In the genomic region with DNA sequence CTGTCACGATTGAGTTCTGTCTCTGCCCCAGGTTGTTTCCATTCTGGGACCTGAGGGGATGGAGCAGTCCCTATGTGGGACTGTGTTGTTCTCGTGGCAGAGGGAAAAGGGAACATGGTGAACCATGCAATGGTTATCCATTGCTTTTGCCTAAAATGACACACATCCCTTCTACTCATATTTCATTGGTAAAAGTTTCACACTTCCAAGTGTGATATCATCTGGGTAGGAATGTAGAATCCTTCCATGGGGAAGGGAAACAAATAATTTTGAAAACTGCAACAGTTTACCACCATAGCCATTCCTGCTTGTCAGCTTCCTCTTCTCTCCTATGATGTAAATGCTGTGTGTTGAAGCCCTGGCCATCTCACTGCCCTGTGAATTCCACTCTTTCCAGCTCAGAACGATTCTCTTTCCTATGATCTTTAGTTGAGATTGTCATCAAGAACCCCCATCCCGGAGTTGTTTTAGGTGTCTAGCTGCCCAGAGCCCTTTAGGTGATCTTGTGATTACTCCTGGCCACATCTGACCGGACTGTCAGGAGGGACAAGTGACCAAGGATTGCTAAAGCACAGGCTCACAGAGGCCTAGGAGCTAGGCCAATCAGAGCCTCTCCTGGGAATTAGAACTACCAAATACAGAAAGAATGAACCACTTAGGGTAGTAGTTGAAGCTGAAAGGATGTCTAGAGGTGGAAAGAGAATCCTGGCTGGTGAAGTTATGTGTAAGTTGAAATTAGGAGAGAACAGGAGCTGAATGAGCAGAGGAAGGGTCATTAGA, we compare ENCODE assay signal across 16 cellular contexts.
DNase-seq lines count a peak whose midpoint lies in the region; ATAC-seq and TF ChIP-seq lines count a peak whose summit lies in the region.
"Had no signal": no experiment of that assay in that cellular context is flagged by ENCODE, and none has a peak within 500 bp of the region (broad histone marks: within the 10 kb centered on the region; RNA-seq: fewer than 3 reads in every experiment).

No MANE protein-coding gene starts in this region.

- H3K4me3 Mint-ChIP-seq in Caco-2 (ENCODE audit: unreplicated experiment) (no peak overlapping the region), endodermal cell (no peak overlapping the region), progenitor cell of endocrine pancreas (ENCODE audit: low read depth) (no peak overlapping the region)
- H3K4me3 Mint-ChIP-seq: activated CD4-positive, alpha-beta T cell treated with anti-CD3 and anti-CD28 coated beads for 36 hours; CD4-positive, alpha-beta memory T cell; mesothelial cell of epicardium had no signal

- WGBS in IMR-90 (ENCODE audit: extremely low coverage in 2 of 2, insufficient read length in 1 of 2), 2 experiments: 80% methylated on average over 2 of the region's 5 CpGs; no CpG with 5 or more reads in 1 of the 2 experiments
- WGBS in esophagus, 2 donors: 83 to 88% methylated on average over 5 of the region's 5 CpGs
- WGBS in endodermal cell (ENCODE audit: insufficient coverage in 1 of 2, insufficient read length in 1 of 2), 2 experiments: 84 to 94% methylated on average over 5 of the region's 5 CpGs

- no peaks in the 10 kb centered on the region for H3K27me3 Mint-ChIP-seq in Caco-2 (ENCODE audit: insufficient read depth, unreplicated experiment)
- H3K27me3 Mint-ChIP-seq in endodermal cell (ENCODE audit: insufficient read depth): no peaks in the 10 kb centered on the region
- H3K27me3 Mint-ChIP-seq in progenitor cell of endocrine pancreas: no peaks in the 10 kb centered on the region
- H3K27me3 Mint-ChIP-seq: activated CD4-positive, alpha-beta T cell treated with anti-CD3 and anti-CD28 coated beads for 36 hours; CD4-positive, alpha-beta memory T cell had no signal

- in situ Hi-C loops in IMR-90 (cut with MboI; ENCODE audit: low sequenced_read_pairs): no loop called here

- H3K9me3 Mint-ChIP-seq in Caco-2 (ENCODE audit: unreplicated experiment): no peaks in the 10 kb centered on the region
- no peaks in the 10 kb centered on the region for H3K9me3 Mint-ChIP-seq in endodermal cell
- H3K9me3 Mint-ChIP-seq in progenitor cell of endocrine pancreas (ENCODE audit: low read depth): no peaks in the 10 kb centered on the region
- H3K9me3 Mint-ChIP-seq: mesothelial cell of epicardium had no signal

- BruUV-seq in Caco-2 (replicated peaks; lab: Mats Ljungman, UMichigan) (no TSS peak), IMR-90 (replicated peaks; lab: Mats Ljungman, UMichigan) (no TSS peak)

- H3K27me3 ChIP-seq in Caco-2 (replicated peaks; ENCODE audit: control insufficient read depth, insufficient read depth, low read length) (no peaks in the 10 kb centered on the region), IMR-90 (ENCODE audit: control insufficient read depth, insufficient read depth, low read length) (no peaks in the 10 kb centered on the region), esophagus (ENCODE audit: control insufficient read depth in 1 of 2, insufficient read depth in 2 of 2, low read length in 2 of 2) (no peaks in the 10 kb centered on the region), endodermal cell (ENCODE audit: control insufficient read depth, insufficient read depth, low read length, poor library complexity, severe bottlenecking) (no peaks in the 10 kb centered on the region)

- H3K14ac ChIP-seq in IMR-90 (replicated peaks; ENCODE audit: low read depth, low read length): peak overlapping the region; percentile 46; the same call in 1 of the 2 replicates

- no peak for TF ChIP-seq POLR2A in IMR-90 (IDR thresholded peaks at IDR 0.05; ENCODE audit: low read depth, low read length)

- H3K36me3 Mint-ChIP-seq in Caco-2 (ENCODE audit: insufficient read depth, unreplicated experiment) (no peaks in the 10 kb centered on the region), endodermal cell (ENCODE audit: low read depth) (no peaks in the 10 kb centered on the region), progenitor cell of endocrine pancreas (ENCODE audit: insufficient read depth) (no peaks in the 10 kb centered on the region)
- H3K36me3 Mint-ChIP-seq: mesothelial cell of epicardium had no signal

- peak overlapping the region; percentile 25; the same call in 1 of the 2 replicates for H2BK120ac ChIP-seq in IMR-90 (ENCODE audit: low read depth, low read length)

- H3K4ac ChIP-seq in IMR-90 (ENCODE audit: low read depth, low read length): no peak overlapping the region

- no peaks in the 10 kb centered on the region for H3K9me1 ChIP-seq in IMR-90 (ENCODE audit: insufficient read depth, low read length)

- peak overlapping the region; percentile 3; the same call in 1 of the 3 replicates for H2BK15ac ChIP-seq in IMR-90 (ENCODE audit: low read depth, low read length)

- peak; percentile 66 for ATAC-seq in IMR-90 (ENCODE audit: low read depth)
- peak; percentile 61 for ATAC-seq in sciatic nerve
- ATAC-seq in GM18519 (IDR thresholded peaks at IDR 0.05; ENCODE audit: low FRiP score, unreplicated experiment): no peak
- ATAC-seq: activated CD4-positive, alpha-beta T cell treated with anti-CD3 and anti-CD28 coated beads for 36 hours had no signal

- H3K36me3 ChIP-seq in Caco-2 (ENCODE audit: control insufficient read depth, insufficient read depth, low read length): no peaks in the 10 kb centered on the region
- H3K36me3 ChIP-seq in IMR-90 (ENCODE audit: control insufficient read depth, insufficient read depth, low read length): no peaks in the 10 kb centered on the region
- H3K36me3 ChIP-seq in esophagus (ENCODE audit: control insufficient read depth in 2 of 2, insufficient read depth in 2 of 2, low read length in 1 of 2): peaks cover 0 to 2% of the 10 kb centered on the region in 2 donors
- no peaks in the 10 kb centered on the region for H3K36me3 ChIP-seq in endodermal cell (ENCODE audit: control insufficient read depth, insufficient read depth, low read length)

- TF ChIP-seq RAD21 in IMR-90 (IDR thresholded peaks at IDR 0.05; ENCODE audit: low read length): no peak

- no peaks in the 10 kb centered on the region for H3K79me1 ChIP-seq in IMR-90 (ENCODE audit: low read depth in 1 of 2, low read length in 2 of 2)

- no peak overlapping the region for H2AFZ ChIP-seq in IMR-90 (replicated peaks; ENCODE audit: low read length, poor library complexity)

- CTCF ChIA-PET in Caco-2 (lab: Charles Lee): no interaction called here
- CTCF ChIA-PET in IMR-90 (lab: Yijun Ruan, JAX): no interaction called here

- H3K18ac ChIP-seq in IMR-90 (ENCODE audit: low read depth, low read length): peak overlapping the region; percentile 67; the same call in 1 of the 2 replicates

- dilution Hi-C loops in IMR-90 (cut with HindIII; ENCODE audit: low sequenced_read_pairs, unreplicated experiment): no loop called here

- H3K4me1 Mint-ChIP-seq in Caco-2 (ENCODE audit: low read depth, unreplicated experiment): peaks cover 20% of the 10 kb centered on the region
- H3K4me1 Mint-ChIP-seq in endodermal cell: no peaks in the 10 kb centered on the region
- H3K4me1 Mint-ChIP-seq in progenitor cell of endocrine pancreas (ENCODE audit: low read depth): peaks cover 5% of the 10 kb centered on the region

- peaks cover 3% of the 10 kb centered on the region; the same call in 1 of the 2 replicates for H3K4me1 ChIP-seq in Caco-2
- H3K4me1 ChIP-seq in IMR-90 (ENCODE audit: control insufficient read depth, insufficient read depth, low read length): peaks cover 7% of the 10 kb centered on the region
- peaks cover 0 to 7% of the 10 kb centered on the region in 2 donors for H3K4me1 ChIP-seq in esophagus (ENCODE audit: control insufficient read depth in 2 of 2, insufficient read depth in 2 of 2, low read length in 1 of 2)
- H3K4me1 ChIP-seq in endodermal cell (ENCODE audit: control insufficient read depth, insufficient read depth, low read length): no peaks in the 10 kb centered on the region

- H2BK20ac ChIP-seq in IMR-90 (ENCODE audit: low read depth, low read length): peak overlapping the region; percentile 14; the same call in 1 of the 2 replicates

- H3K9me3 ChIP-seq in Caco-2 (no peaks in the 10 kb centered on the region), IMR-90 (ENCODE audit: control insufficient read depth, insufficient read depth, low read length) (no peaks in the 10 kb centered on the region), esophagus (ENCODE audit: control insufficient read depth in 2 of 2, insufficient read depth in 1 of 2, low read depth in 1 of 2, low read length in 1 of 2) (no peaks in the 10 kb centered on the region), endodermal cell (ENCODE audit: control insufficient read depth, low read length) (no peaks in the 10 kb centered on the region)

- H3K4me3 ChIP-seq in Caco-2 (ENCODE audit: low read depth, low read length) (no peak overlapping the region), IMR-90 (ENCODE audit: insufficient read depth, low read depth, low read length) (no peak overlapping the region), esophagus (ENCODE audit: low read depth in 1 of 2, low read length in 2 of 2) (no peak overlapping the region), endodermal cell (ENCODE audit: low read length) (no peak overlapping the region)

- H4K8ac ChIP-seq in IMR-90 (ENCODE audit: low read depth in 2 of 2, low read length in 2 of 2): 0 out of 4 replicates have a peak overlapping the region, but pooled peaks of 1 of the 2 experiments have one; percentile 41

- no peaks in the 10 kb centered on the region for H4K20me1 ChIP-seq in IMR-90 (ENCODE audit: insufficient read depth, low read length)

- H2AK9ac ChIP-seq in IMR-90 (replicated peaks; ENCODE audit: low read depth, low read length, poor library complexity): no peak overlapping the region

- H3K27ac ChIP-seq in IMR-90 (ENCODE audit: insufficient read depth, low read length) (no peak overlapping the region), esophagus (ENCODE audit: low read depth in 2 of 2, low read length in 1 of 2) (peak overlapping the region; percentile 19 to 47), endodermal cell (ENCODE audit: low read depth, low read length) (no peak overlapping the region)

- H3K27ac Mint-ChIP-seq in Caco-2 (ENCODE audit: unreplicated experiment): peak overlapping the region; percentile 14
- no peak overlapping the region for H3K27ac Mint-ChIP-seq in endodermal cell
- no peak overlapping the region for H3K27ac Mint-ChIP-seq in progenitor cell of endocrine pancreas
- H3K27ac Mint-ChIP-seq: mesothelial cell of epicardium had no signal

- H3K4me2 ChIP-seq in IMR-90 (ENCODE audit: low read depth, low read length): no peak overlapping the region

- H4K5ac ChIP-seq in IMR-90 (ENCODE audit: low read depth, low read length): peak overlapping the region; percentile 65

- no peak overlapping the region for H3K23ac ChIP-seq in IMR-90 (ENCODE audit: low read depth, low read length)

- no peak for DNase-seq in Caco-2
- DNase-seq in IMR-90: peak; percentile 45
- no peak for DNase-seq in sciatic nerve (ENCODE audit: low spot score)
- DNase-seq in endodermal cell: no peak
- DNase-seq in progenitor cell of endocrine pancreas (ENCODE audit: low spot score, unreplicated experiment): no peak
- DNase-seq: activated CD4-positive, alpha-beta T cell treated with anti-CD3 and anti-CD28 coated beads for 36 hours; CD4-positive, alpha-beta memory T cell; central memory CD4-positive, alpha-beta T cell; GF-D8; NCI-H2171; stimulated activated CD4-positive, alpha-beta T cell treated with anti-CD3 and anti-CD28 coated beads, Interleukin-4, amount 100 ng/mL, for 24 hours; stimulated activated naive CD4-positive, alpha-beta T cell treated with Interleukin-2 at 50 U/mL for 16 hours; SW 1271 had no signal

- no peak for TF ChIP-seq CTCF in Caco-2 (IDR thresholded peaks at IDR 0.05; ENCODE audit: insufficient read depth in 1 of 2, low read depth in 1 of 2, low read length in 1 of 2, severe bottlenecking in 1 of 2, unreplicated experiment in 1 of 2)
- TF ChIP-seq CTCF in IMR-90 (conservative IDR thresholded peaks at IDR 0.05; ENCODE audit: low read depth, low read length): no peak
- TF ChIP-seq CTCF in endodermal cell (conservative IDR thresholded peaks at IDR 0.05): no peak
- TF ChIP-seq CTCF in progenitor cell of endocrine pancreas (IDR thresholded peaks at IDR 0.05; ENCODE audit: unreplicated experiment): no peak

- no peak overlapping the region for H2AK5ac ChIP-seq in IMR-90 (ENCODE audit: low read depth, low read length)

- POLR2A ChIA-PET in Caco-2 (lab: Charles Lee): no interaction called here
- POLR2A ChIA-PET in IMR-90 (lab: Charles Lee; ENCODE audit: unreplicated experiment): no interaction called here

- intact Hi-C loops in Caco-2 (cut with micrococcal nuclease; ENCODE audit: unreplicated experiment) (no loop called here), IMR-90 (cut with micrococcal nuclease) (no loop called here), sciatic nerve (cut with DNase I) (no loop called here)

- H3K56ac ChIP-seq in IMR-90 (ENCODE audit: extremely low read depth, insufficient read depth, low read length): no peak overlapping the region

- peak overlapping the region; percentile 18 for H2BK5ac ChIP-seq in IMR-90 (ENCODE audit: low read depth, low read length, poor library complexity, severe bottlenecking)

- H4K91ac ChIP-seq in IMR-90 (ENCODE audit: insufficient read depth, low read depth, low read length): no peak overlapping the region; the same call in 1 of the 2 replicates

- H3K9ac ChIP-seq in IMR-90 (ENCODE audit: low read depth, low read length) (no peak overlapping the region), endodermal cell (ENCODE audit: extremely low read depth, low read length, poor library complexity, severe bottlenecking) (no peak overlapping the region)

Comparison
In these comparisons a context has a peak if more than half of its experiments do, and no peak if none do; other contexts are left out.
1. H3K27ac ChIP-seq: peak in esophagus (2 of 2); none in IMR-90 (single experiment) and endodermal cell (single experiment).